12 cellular contexts compared by ENCODE assay signal in the genomic region with DNA sequence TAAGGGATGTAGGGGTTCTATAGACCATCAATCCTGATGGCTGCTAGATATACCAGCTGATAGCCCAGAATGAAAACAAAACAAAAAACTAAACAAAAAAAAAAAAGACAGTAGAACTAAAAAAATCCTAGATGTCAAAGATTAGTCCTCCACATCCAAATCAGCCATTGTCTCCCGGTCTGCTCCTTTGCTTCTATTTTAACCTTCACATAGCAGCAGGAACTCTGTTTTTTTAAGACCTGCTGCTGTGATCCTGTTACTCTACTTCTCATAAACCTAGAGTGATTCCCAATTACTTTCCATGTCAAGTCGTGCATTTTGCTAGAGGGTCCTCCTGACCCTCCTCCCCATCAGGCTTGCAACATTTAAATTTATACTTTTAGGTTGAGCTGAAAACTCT. TPM values are rescaled to one million over a fixed set of nuclear protein-coding genes. Genes with fewer than 3 reads are reported as not detected.
DNase-seq lines count a peak whose midpoint lies in the region; ATAC-seq and TF ChIP-seq lines count a peak whose summit lies in the region.
"Had no signal": no experiment of that assay in that cellular context is flagged by ENCODE, and none has a peak within 500 bp of the region (broad histone marks: within the 10 kb centered on the region; RNA-seq: fewer than 3 reads in every experiment).

No MANE protein-coding gene starts in this region.

- peak overlapping the region; percentile 53 to 88 for H3K27ac ChIP-seq in breast epithelium
- peak overlapping the region; percentile 91 to 96 (median 92) for H3K27ac ChIP-seq in transverse colon
- H3K27ac ChIP-seq: brain microvascular endothelial cell had no signal

- no peak for ATAC-seq in natural killer cell

- H3K4me3 ChIP-seq in breast epithelium (no peak overlapping the region), transverse colon (no peak overlapping the region)

- no peaks in the 10 kb centered on the region for H3K9me3 ChIP-seq in breast epithelium
- H3K9me3 ChIP-seq in transverse colon: no peaks in the 10 kb centered on the region

- WGBS in transverse colon (ENCODE audit: low coverage in 1 of 2), 2 donors: 72 to 76% methylated on average over 2 of the region's 2 CpGs

- no peaks in the 10 kb centered on the region for H3K36me3 ChIP-seq in breast epithelium
- no peaks in the 10 kb centered on the region for H3K36me3 ChIP-seq in transverse colon

- intact Hi-C loops in breast epithelium (cut with DNase I; ENCODE audit: low total_unique reads) (no loop called here), natural killer cell (cut with micrococcal nuclease) (no loop called here), transverse colon (cut with DNase I; ENCODE audit: low total_unique reads) (no loop called here)

- no peak for TF ChIP-seq CTCF in breast epithelium (IDR thresholded peaks at IDR 0.05)
- TF ChIP-seq CTCF in natural killer cell (IDR thresholded peaks at IDR 0.05): no peak
- TF ChIP-seq CTCF in transverse colon (IDR thresholded peaks at IDR 0.05): no peak

- H3K4me1 Mint-ChIP-seq in activated naive CD4-positive, alpha-beta T cell treated with anti-CD3 and anti-CD28 coated beads, Interleukin-2, amount 10 ng/mL, durations not matched to agents 7 days and 5 days: peaks cover 36% of the 10 kb centered on the region
- peaks cover 39 to 45% of the 10 kb centered on the region in 2 donors for H3K4me1 Mint-ChIP-seq in natural killer cell

- H3K27me3 Mint-ChIP-seq in activated naive CD4-positive, alpha-beta T cell treated with anti-CD3 and anti-CD28 coated beads, Interleukin-2, amount 10 ng/mL, durations not matched to agents 7 days and 5 days: peaks cover 3% of the 10 kb centered on the region
- no peaks in the 10 kb centered on the region for H3K27me3 Mint-ChIP-seq in natural killer cell (ENCODE audit: low read depth in 2 of 2)

- no peaks in the 10 kb centered on the region for H3K9me3 Mint-ChIP-seq in activated naive CD4-positive, alpha-beta T cell treated with anti-CD3 and anti-CD28 coated beads, Interleukin-2, amount 10 ng/mL, durations not matched to agents 7 days and 5 days
- no peaks in the 10 kb centered on the region for H3K9me3 Mint-ChIP-seq in natural killer cell

- H3K27ac Mint-ChIP-seq in activated naive CD4-positive, alpha-beta T cell treated with anti-CD3 and anti-CD28 coated beads, Interleukin-2, amount 10 ng/mL, durations not matched to agents 7 days and 5 days: no peak overlapping the region
- H3K27ac Mint-ChIP-seq in natural killer cell: peak overlapping the region; percentile 46 to 62

- peak overlapping the region; percentile 21 for H3K4me3 Mint-ChIP-seq in activated naive CD4-positive, alpha-beta T cell treated with anti-CD3 and anti-CD28 coated beads, Interleukin-2, amount 10 ng/mL, durations not matched to agents 7 days and 5 days
- H3K4me3 Mint-ChIP-seq in natural killer cell: peak overlapping the region; percentile 11

- TF ChIP-seq POLR2A in breast epithelium (IDR thresholded peaks at IDR 0.05): no peak
- TF ChIP-seq POLR2A in transverse colon (IDR thresholded peaks at IDR 0.05): no peak

- H3K4me1 ChIP-seq in breast epithelium: peaks cover 0 to 20% of the 10 kb centered on the region in 2 donors
- peaks cover 15 to 40% (median 26%) of the 10 kb centered on the region in 4 donors for H3K4me1 ChIP-seq in transverse colon

- DNase-seq in activated naive CD4-positive, alpha-beta T cell treated with anti-CD3 and anti-CD28 coated beads, Interleukin-2, amount 10 ng/mL, durations not matched to agents 7 days and 5 days: no peak
- no peak for DNase-seq in activated naive CD4-positive, alpha-beta T cell treated with anti-CD3 and anti-CD28 coated beads, Interleukin-2, amount 50 U/mL, for 16 hours
- DNase-seq in breast epithelium (ENCODE audit: low spot score in 2 of 2): no peak
- no peak for DNase-seq in natural killer cell
- no peak for DNase-seq in transverse colon
- no peak for DNase-seq in cortex of kidney (lab: John Stamatoyannopoulos, UW)
- DNase-seq in NOMO-1 treated with DMSO at 0.1 percent for 48 hours (lab: John Stamatoyannopoulos, UW; ENCODE audit: unreplicated experiment): no peak
- no peak for DNase-seq in HK-2 (ENCODE audit: unreplicated experiment)
- DNase-seq: activated CD4-positive, alpha-beta T cell treated with anti-CD3 and anti-CD28 coated beads, Interleukin-2, amount 50 U/mL, for 1 hour; brain microvascular endothelial cell; trophoblast cell had no signal

- H3K27me3 ChIP-seq in breast epithelium (no peaks in the 10 kb centered on the region), transverse colon (no peaks in the 10 kb centered on the region)
- H3K27me3 ChIP-seq: brain microvascular endothelial cell had no signal

- in situ Hi-C loops in transverse colon (cut with MboI; ENCODE audit: low pct_ligation_motif_present in 1 of 4, low pct_unique_long_range_greater_than_20kb in 1 of 4, low sequenced_read_pairs in 3 of 4): no loop called here

- CTCF ChIA-PET in activated naive CD4-positive, alpha-beta T cell treated with anti-CD3 and anti-CD28 coated beads, Interleukin-2, amount 10 ng/mL, durations not matched to agents 7 days and 5 days (lab: Charles Lee): no interaction called here

- no peak for TF ChIP-seq EP300 in transverse colon (IDR thresholded peaks at IDR 0.05; ENCODE audit: low read depth)

- peaks cover 11% of the 10 kb centered on the region for H3K36me3 Mint-ChIP-seq in activated naive CD4-positive, alpha-beta T cell treated with anti-CD3 and anti-CD28 coated beads, Interleukin-2, amount 10 ng/mL, durations not matched to agents 7 days and 5 days
- no peaks in the 10 kb centered on the region for H3K36me3 Mint-ChIP-seq in natural killer cell

RNA-seq across cellular contexts. Expression of a gene that starts 2.5 kb away (rescaled TPM):
- total RNA-seq in breast epithelium (10 to 100 TPM; 43.2 to 60.6 (median 45.8) TPM), natural killer cell (10 to 100 TPM; 20.7 to 26.6 (median 23.9) TPM), transverse colon (10 to 100 TPM; 15.0 to 77.6 (median 16.7) TPM)

RNA-seq across cellular contexts. Expression of a gene that starts 2.7 kb away (rescaled TPM):
- total RNA-seq in breast epithelium (10 to 100 TPM; 29.8 to 41.6 (median 37.7) TPM), natural killer cell (10 to 100 TPM; 46.4 to 55.6 (median 48.0) TPM), transverse colon (10 to 100 TPM; 15.0 to 34.4 (median 30.4) TPM)

RNA-seq across cellular contexts. Expression of a gene that starts 14.1 kb away (rescaled TPM):
- 1 to 10 TPM in 2 of 3 donors, under 1 TPM in 1; 0.32 to 1.3 (median 1.0) TPM for total RNA-seq in breast epithelium
- 1 to 10 TPM in 2 of 3 donors, under 1 TPM in 1; 0.94 to 3.3 (median 1.4) TPM for total RNA-seq in natural killer cell
- total RNA-seq in transverse colon: under 1 TPM in 2 of 4 donors, not detected in 2; 0.14 to 0.32 TPM
- total RNA-seq: RPMI7951 had no signal
